Comparison of ENCODE assay signal across 10 cellular contexts in genomic region chr5:55633574-55634203, GRCh38.
DNase-seq lines count a peak whose midpoint lies in the region; ATAC-seq and TF ChIP-seq lines count a peak whose summit lies in the region.
"Had no signal": no experiment of that assay in that cellular context is flagged by ENCODE, and none has a peak within 500 bp of the region (broad histone marks: within the 10 kb centered on the region; RNA-seq: fewer than 3 reads in every experiment).

No MANE protein-coding gene starts in this region.

- TF ChIP-seq RAD21 in SK-N-SH (IDR thresholded peaks at IDR 0.05; ENCODE audit: low read length), result no peak

- no peaks in the 10 kb centered on the region for H3K36me3 ChIP-seq in SK-N-SH (replicated peaks in 1 of 2; ENCODE audit: control insufficient read depth in 1 of 2, insufficient read depth in 2 of 2, low read length in 1 of 2)
- H3K36me3 ChIP-seq in heart right ventricle, result peaks cover 0 to 8% (median 0%) of the 10 kb centered on the region in 9 donors
- H3K36me3 ChIP-seq in subcutaneous abdominal adipose tissue (ENCODE audit: control insufficient read depth in 5 of 5, insufficient read depth in 5 of 5, low read length in 5 of 5), result no peaks in the 10 kb centered on the region

- TF ChIP-seq CTCF in SK-N-SH (IDR thresholded peaks at IDR 0.05), result no peak
- no peak for TF ChIP-seq CTCF in heart right ventricle (IDR thresholded peaks at IDR 0.05)

- no peak for DNase-seq in SK-N-SH
- DNase-seq in T-helper 2 cell treated with Interferon-gamma antibody and Interleukin-4, amounts not matched to agents 5 μg/mL and 100 μg/mL, for 36 hours (ENCODE audit: low spot score), result no peak
- peak; percentile 36 to 69 for DNase-seq in heart right ventricle
- DNase-seq in hippocampal formation (lab: John Stamatoyannopoulos, UW), result no peak
- DNase-seq in HUDEP-2 (lab: John Stamatoyannopoulos, UW; ENCODE audit: unreplicated experiment in 76 of 76), result no peak
- DNase-seq: activated CD4-positive, alpha-beta T cell treated with anti-CD3 and anti-CD28 coated beads, Interleukin-2, amount 50 U/mL, for 48 hours; KG1 had no signal

- H3K4me1 ChIP-seq in SK-N-SH (ENCODE audit: control insufficient read depth in 1 of 2, insufficient read depth in 2 of 2, low read depth in 1 of 2, low read length in 1 of 2), result peaks cover 8 to 17% of the 10 kb centered on the region in 2 experiments
- peaks cover 3 to 53% (median 45%) of the 10 kb centered on the region in 9 donors for H3K4me1 ChIP-seq in heart right ventricle
- H3K4me1 ChIP-seq in subcutaneous abdominal adipose tissue (ENCODE audit: control insufficient read depth in 5 of 5, insufficient read depth in 5 of 5, low read length in 5 of 5), result peaks cover 0 to 56% (median 45%) of the 10 kb centered on the region in 5 donors

- no peak; the same call in 2 of the 3 replicates for ATAC-seq in SK-N-SH treated with all-trans-retinoic acid at 6 μM for 48 hours
- ATAC-seq in heart right ventricle, result peak in 7 of 8 donors; percentile 52 to 92 (median 80)
- ATAC-seq in GM21360 (IDR thresholded peaks at IDR 0.05; ENCODE audit: unreplicated experiment), result no peak

- CTCF ChIA-PET in SK-N-SH (lab: Yijun Ruan, JAX), result interaction anchor here (0.6 kb wide), 1 partner anchor 77 kb away, joined by 3 read pairs; no protein-coding TSS in a partner anchor

- no peaks in the 10 kb centered on the region for H3K79me2 ChIP-seq in SK-N-SH (ENCODE audit: insufficient read depth)

- peak overlapping the region; percentile 54 for H3K4me3 Mint-ChIP-seq in T-helper 2 cell treated with Interferon-gamma antibody and Interleukin-4, amounts not matched to agents 5 μg/mL and 100 μg/mL, for 36 hours

- H4K20me1 ChIP-seq in SK-N-SH (ENCODE audit: insufficient read depth), result no peaks in the 10 kb centered on the region

- H3K9me3 Mint-ChIP-seq in T-helper 2 cell treated with Interferon-gamma antibody and Interleukin-4, amounts not matched to agents 5 μg/mL and 100 μg/mL, for 36 hours, result no peaks in the 10 kb centered on the region

- POLR2A ChIA-PET in SK-N-SH (lab: Yijun Ruan, JAX), result no interaction called here

- no peaks in the 10 kb centered on the region for H3K9me2 ChIP-seq in SK-N-SH

- no peak for TF ChIP-seq EP300 in SK-N-SH (IDR thresholded peaks at IDR 0.05; ENCODE audit: borderline replicate concordance in 1 of 2, low read depth in 1 of 2, low read length in 1 of 2)

- H3K27me3 Mint-ChIP-seq in T-helper 2 cell treated with Interferon-gamma antibody and Interleukin-4, amounts not matched to agents 5 μg/mL and 100 μg/mL, for 36 hours (ENCODE audit: low read depth), result no peaks in the 10 kb centered on the region

- H2AFZ ChIP-seq in SK-N-SH (ENCODE audit: low read depth), result 0 out of 2 replicates have a peak overlapping the region, but pooled peaks have one; percentile 23

- H3K27me3 ChIP-seq in SK-N-SH (ENCODE audit: insufficient read depth), result no peaks in the 10 kb centered on the region
- H3K27me3 ChIP-seq in heart right ventricle, result no peaks in the 10 kb centered on the region
- no peaks in the 10 kb centered on the region for H3K27me3 ChIP-seq in subcutaneous abdominal adipose tissue (ENCODE audit: control insufficient read depth in 5 of 5, insufficient read depth in 4 of 5, low read length in 5 of 5)

- peak overlapping the region in 1 of 2 experiments; percentile 10; a peak in 2 of 4 replicates for H3K27ac ChIP-seq in SK-N-SH (ENCODE audit: low read depth in 2 of 2, low read length in 1 of 2)
- peak overlapping the region; percentile 31 to 91 (median 80) for H3K27ac ChIP-seq in heart right ventricle
- peak overlapping the region; percentile 91 for H3K27ac ChIP-seq in subcutaneous abdominal adipose tissue (ENCODE audit: low read depth, low read length)

- H3K4me3 ChIP-seq in SK-N-SH (ENCODE audit: low read depth in 2 of 2, low read length in 1 of 2) (no peak overlapping the region), heart right ventricle (peak overlapping the region in 4 of 10 donors; percentile 14 to 28 (median 22)), subcutaneous abdominal adipose tissue (ENCODE audit: low read depth in 1 of 5, low read length in 5 of 5) (peak overlapping the region in 1 of 5 donors; percentile 28)

- no peak overlapping the region for H3K4me2 ChIP-seq in SK-N-SH

- intact Hi-C loops in heart right ventricle (cut with DNase I), result loop anchor here in 3 of 10 donors (2.0 kb wide), 2 partner anchors 31 to 33 kb away; no protein-coding TSS in a partner anchor

- H3K27ac Mint-ChIP-seq in T-helper 2 cell treated with Interferon-gamma antibody and Interleukin-4, amounts not matched to agents 5 μg/mL and 100 μg/mL, for 36 hours, result peak overlapping the region; percentile 84

- no peak overlapping the region for H3K9ac ChIP-seq in SK-N-SH
- H3K9ac ChIP-seq in subcutaneous abdominal adipose tissue (ENCODE audit: low read length in 5 of 5), result peak overlapping the region in 4 of 5 donors; percentile 51 to 70 (median 61)

- H3F3A ChIP-seq in SK-N-SH (replicated peaks; ENCODE audit: insufficient read depth), result no peaks in the 10 kb centered on the region

- peaks cover 14% of the 10 kb centered on the region for H3K4me1 Mint-ChIP-seq in T-helper 2 cell treated with Interferon-gamma antibody and Interleukin-4, amounts not matched to agents 5 μg/mL and 100 μg/mL, for 36 hours (ENCODE audit: low read depth)

- 76% methylated on average over 4 of the region's 4 CpGs for WGBS in SK-N-SH (ENCODE audit: low lambda C conversion rate)
- 16 to 18% methylated on average over 4 of the region's 4 CpGs for WGBS in heart right ventricle, 2 donors

- peaks cover 23% of the 10 kb centered on the region for H3K36me3 Mint-ChIP-seq in T-helper 2 cell treated with Interferon-gamma antibody and Interleukin-4, amounts not matched to agents 5 μg/mL and 100 μg/mL, for 36 hours (ENCODE audit: low read depth)

- no peaks in the 10 kb centered on the region for H3K9me3 ChIP-seq in SK-N-SH
- H3K9me3 ChIP-seq in heart right ventricle, result no peaks in the 10 kb centered on the region
- H3K9me3 ChIP-seq in subcutaneous abdominal adipose tissue (ENCODE audit: control insufficient read depth in 5 of 5, low read length in 5 of 5), result no peaks in the 10 kb centered on the region

TF ChIP-seq in SK-N-SH, 30 proteins besides CTCF, POLR2A, EP300 and RAD21 (continues in another document):
- TF ChIP-seq ZBTB33 (IDR thresholded peaks at IDR 0.05; ENCODE audit: borderline replicate concordance, low read depth) (no peak), FOSL2 (IDR thresholded peaks at IDR 0.05; ENCODE audit: borderline replicate concordance, low read depth) (no peak), JUND (IDR thresholded peaks at IDR 0.05) (no peak), GATA2 (CRISPR knock-in tag; IDR thresholded peaks at IDR 0.05) (no peak), FOXJ3 (CRISPR knock-in tag; IDR thresholded peaks at IDR 0.05) (no peak)
- TF ChIP-seq, protein P1, sequence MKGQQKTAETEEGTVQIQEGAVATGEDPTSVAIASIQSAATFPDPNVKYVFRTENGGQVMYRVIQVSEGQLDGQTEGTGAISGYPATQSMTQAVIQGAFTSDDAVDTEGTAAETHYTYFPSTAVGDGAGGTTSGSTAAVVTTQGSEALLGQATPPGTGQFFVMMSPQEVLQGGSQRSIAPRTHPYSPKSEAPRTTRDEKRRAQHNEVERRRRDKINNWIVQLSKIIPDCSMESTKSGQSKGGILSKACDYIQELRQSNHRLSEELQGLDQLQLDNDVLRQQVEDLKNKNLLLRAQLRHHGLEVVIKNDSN (IDR thresholded peaks at IDR 0.05; ENCODE audit: borderline replicate concordance, low read depth), result no peak

TF ChIP-seq in SK-N-SH treated with all-trans-retinoic acid at 6 μM for 48 hours, 23 proteins besides CTCF, POLR2A, EP300 and RAD21 (continues in another document):
- TF ChIP-seq ZNF70 (CRISPR knock-in tag; IDR thresholded peaks at IDR 0.05), result no peak
- no peak for TF ChIP-seq PATZ1 (CRISPR knock-in tag; IDR thresholded peaks at IDR 0.05; ENCODE audit: borderline replicate concordance)
- TF ChIP-seq ZFP30 (CRISPR knock-in tag; IDR thresholded peaks at IDR 0.05), result no peak
- TF ChIP-seq BACH2 (CRISPR knock-in tag; IDR thresholded peaks at IDR 0.05; ENCODE audit: borderline replicate concordance), result no peak
- no peak for TF ChIP-seq ISL1 (CRISPR knock-in tag; IDR thresholded peaks at IDR 0.05)
- TF ChIP-seq, protein P2, sequence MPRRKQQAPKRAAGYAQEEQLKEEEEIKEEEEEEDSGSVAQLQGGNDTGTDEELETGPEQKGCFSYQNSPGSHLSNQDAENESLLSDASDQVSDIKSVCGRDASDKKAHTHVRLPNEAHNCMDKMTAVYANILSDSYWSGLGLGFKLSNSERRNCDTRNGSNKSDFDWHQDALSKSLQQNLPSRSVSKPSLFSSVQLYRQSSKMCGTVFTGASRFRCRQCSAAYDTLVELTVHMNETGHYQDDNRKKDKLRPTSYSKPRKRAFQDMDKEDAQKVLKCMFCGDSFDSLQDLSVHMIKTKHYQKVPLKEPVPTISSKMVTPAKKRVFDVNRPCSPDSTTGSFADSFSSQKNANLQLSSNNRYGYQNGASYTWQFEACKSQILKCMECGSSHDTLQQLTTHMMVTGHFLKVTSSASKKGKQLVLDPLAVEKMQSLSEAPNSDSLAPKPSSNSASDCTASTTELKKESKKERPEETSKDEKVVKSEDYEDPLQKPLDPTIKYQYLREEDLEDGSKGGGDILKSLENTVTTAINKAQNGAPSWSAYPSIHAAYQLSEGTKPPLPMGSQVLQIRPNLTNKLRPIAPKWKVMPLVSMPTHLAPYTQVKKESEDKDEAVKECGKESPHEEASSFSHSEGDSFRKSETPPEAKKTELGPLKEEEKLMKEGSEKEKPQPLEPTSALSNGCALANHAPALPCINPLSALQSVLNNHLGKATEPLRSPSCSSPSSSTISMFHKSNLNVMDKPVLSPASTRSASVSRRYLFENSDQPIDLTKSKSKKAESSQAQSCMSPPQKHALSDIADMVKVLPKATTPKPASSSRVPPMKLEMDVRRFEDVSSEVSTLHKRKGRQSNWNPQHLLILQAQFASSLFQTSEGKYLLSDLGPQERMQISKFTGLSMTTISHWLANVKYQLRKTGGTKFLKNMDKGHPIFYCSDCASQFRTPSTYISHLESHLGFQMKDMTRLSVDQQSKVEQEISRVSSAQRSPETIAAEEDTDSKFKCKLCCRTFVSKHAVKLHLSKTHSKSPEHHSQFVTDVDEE (CRISPR knock-in tag; IDR thresholded peaks at IDR 0.05), result no peak

Comparison
In these comparisons a context has a peak if more than half of its experiments do, and no peak if none do; other contexts are left out.
1. DNase-seq: peak in heart right ventricle (2 of 2); none in SK-N-SH (single experiment), T-helper 2 cell treated with Interferon-gamma antibody and Interleukin-4, amounts not matched to agents 5 μg/mL and 100 μg/mL, for 36 hours (single experiment), hippocampal formation (0 of 2) and HUDEP-2 (0 of 76).
2. ATAC-seq: peak in heart right ventricle (7 of 8); none in SK-N-SH treated with all-trans-retinoic acid at 6 μM for 48 hours (single experiment) and GM21360 (single experiment).